ENCODE assay signal across 18 cellular contexts in the genomic region with DNA sequence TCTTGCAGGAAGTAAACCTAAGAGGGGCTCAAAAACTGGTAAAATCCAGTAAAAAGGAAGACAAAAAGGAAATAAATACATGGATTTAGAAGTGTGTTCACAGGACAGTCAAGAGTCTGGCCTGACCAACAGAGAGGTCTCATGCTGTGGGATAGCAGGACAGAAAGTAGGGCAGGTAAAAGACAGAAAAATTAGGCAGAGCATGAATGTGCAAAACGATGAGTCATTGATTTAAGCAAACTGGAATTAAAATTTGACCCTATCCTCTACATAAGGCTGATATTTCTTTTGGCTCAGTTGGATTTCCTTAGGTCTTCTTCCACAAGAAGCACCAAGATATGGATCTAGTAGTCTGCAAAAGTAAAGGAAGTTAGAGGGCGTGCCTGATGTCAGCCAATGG. TPM values are rescaled to one million over a fixed set of nuclear protein-coding genes. Genes with fewer than 3 reads are reported as not detected.
DNase-seq lines count a peak whose midpoint lies in the region; ATAC-seq lines count a peak whose summit lies in the region.
"Had no signal": no experiment of that assay in that cellular context is flagged by ENCODE, and none has a peak within 500 bp of the region (broad histone marks: within the 10 kb centered on the region; RNA-seq: fewer than 3 reads in every experiment).

No MANE protein-coding gene starts in this region.

- peak overlapping the region; percentile 14 for H3K27ac ChIP-seq in KOPT-K1 (ENCODE audit: low read depth, low read length, poor library complexity, severe bottlenecking)
- H3K27ac ChIP-seq: Peyer's patch had no signal

- DNase-seq in activated T-cell treated with anti-CD3 and anti-CD28 coated beads, Interleukin-2, amount 50 U/mL, for 72 hours: no peak
- DNase-seq in activated T-cell treated with anti-CD3 and anti-CD28 coated beads for 4 hours: no peak
- no peak for DNase-seq in activated CD4-positive, alpha-beta memory T cell treated with anti-CD3 and anti-CD28 coated beads for 36 hours
- no peak for DNase-seq in activated naive CD8-positive, alpha-beta T cell treated with anti-CD3 and anti-CD28 coated beads, Interleukin-2, amount 50 U/mL, for 24 hours
- DNase-seq in DMS53 treated with DMSO at 0.1 percent for 48 hours (lab: John Stamatoyannopoulos, UW; ENCODE audit: unreplicated experiment): no peak
- DNase-seq: CD4-positive, alpha-beta T cell; DMS79 treated with DMSO at 0.1 percent for 48 hours; GDM1; Karpas-422; NCI-H1930; NCI-H2171; NCI-H774; Peyer's patch; Right ventricle myocardium superior had no signal

- H3K36me3 Mint-ChIP-seq in activated T-cell treated with anti-CD3 and anti-CD28 coated beads, Interleukin-2, amount 50 U/mL, for 72 hours (ENCODE audit: insufficient read depth in 2 of 2): peaks cover 0 to 2% of the 10 kb centered on the region in 2 donors
- no peaks in the 10 kb centered on the region for H3K36me3 Mint-ChIP-seq in activated CD4-positive, alpha-beta memory T cell treated with anti-CD3 and anti-CD28 coated beads for 36 hours
- H3K36me3 Mint-ChIP-seq in activated naive CD8-positive, alpha-beta T cell treated with anti-CD3 and anti-CD28 coated beads, Interleukin-2, amount 50 U/mL, for 24 hours (ENCODE audit: low read depth): no peaks in the 10 kb centered on the region

- CTCF ChIA-PET in activated CD4-positive, alpha-beta memory T cell treated with anti-CD3 and anti-CD28 coated beads for 36 hours (lab: Charles Lee): interaction anchor here (1.4 kb wide), 1 partner anchor 23 kb away, joined by 11 read pairs; no protein-coding TSS in a partner anchor

- intact Hi-C loops in activated CD4-positive, alpha-beta memory T cell treated with anti-CD3 and anti-CD28 coated beads for 36 hours (cut with micrococcal nuclease): no loop called here

- no peaks in the 10 kb centered on the region for H3K9me3 ChIP-seq in KOPT-K1 (ENCODE audit: insufficient read depth, low read length, poor library complexity, severe bottlenecking)
- H3K9me3 ChIP-seq: Peyer's patch had no signal

- ATAC-seq in activated T-cell treated with anti-CD3 and anti-CD28 coated beads, Interleukin-2, amount 50 U/mL, for 72 hours (replicated peaks in 1 of 2): no peak
- no peak for ATAC-seq in activated naive CD8-positive, alpha-beta T cell treated with anti-CD3 and anti-CD28 coated beads, Interleukin-2, amount 50 U/mL, for 24 hours
- no peak for ATAC-seq in HG02852 (IDR thresholded peaks at IDR 0.05; ENCODE audit: unreplicated experiment)
- no peak for ATAC-seq in GM19463 (IDR thresholded peaks at IDR 0.05; ENCODE audit: unreplicated experiment)

- peak overlapping the region; percentile 90 for H3K27ac Mint-ChIP-seq in activated T-cell treated with anti-CD3 and anti-CD28 coated beads, Interleukin-2, amount 50 U/mL, for 72 hours
- peak overlapping the region; percentile 78 for H3K27ac Mint-ChIP-seq in activated CD4-positive, alpha-beta memory T cell treated with anti-CD3 and anti-CD28 coated beads for 36 hours
- peak overlapping the region; percentile 78 for H3K27ac Mint-ChIP-seq in activated naive CD8-positive, alpha-beta T cell treated with anti-CD3 and anti-CD28 coated beads, Interleukin-2, amount 50 U/mL, for 24 hours
- H3K27ac Mint-ChIP-seq: B cell; CD4-positive, alpha-beta T cell had no signal

- H3K4me1 Mint-ChIP-seq in activated T-cell treated with anti-CD3 and anti-CD28 coated beads, Interleukin-2, amount 50 U/mL, for 72 hours (ENCODE audit: low read depth): peaks cover 85% of the 10 kb centered on the region
- H3K4me1 Mint-ChIP-seq in activated CD4-positive, alpha-beta memory T cell treated with anti-CD3 and anti-CD28 coated beads for 36 hours (ENCODE audit: low read depth): peaks cover 63% of the 10 kb centered on the region
- peaks cover 58% of the 10 kb centered on the region for H3K4me1 Mint-ChIP-seq in activated naive CD8-positive, alpha-beta T cell treated with anti-CD3 and anti-CD28 coated beads, Interleukin-2, amount 50 U/mL, for 24 hours

- peak overlapping the region; percentile 38 to 66 for H3K4me3 Mint-ChIP-seq in activated T-cell treated with anti-CD3 and anti-CD28 coated beads, Interleukin-2, amount 50 U/mL, for 72 hours
- H3K4me3 Mint-ChIP-seq in activated CD4-positive, alpha-beta memory T cell treated with anti-CD3 and anti-CD28 coated beads for 36 hours: no peak overlapping the region
- H3K4me3 Mint-ChIP-seq in activated naive CD8-positive, alpha-beta T cell treated with anti-CD3 and anti-CD28 coated beads, Interleukin-2, amount 50 U/mL, for 24 hours: peak overlapping the region; percentile 6
- H3K4me3 Mint-ChIP-seq: B cell; CD4-positive, alpha-beta T cell had no signal

- POLR2A ChIA-PET in activated CD4-positive, alpha-beta memory T cell treated with anti-CD3 and anti-CD28 coated beads for 36 hours (lab: Charles Lee): no interaction called here

- no peaks in the 10 kb centered on the region for H3K9me3 Mint-ChIP-seq in activated T-cell treated with anti-CD3 and anti-CD28 coated beads, Interleukin-2, amount 50 U/mL, for 72 hours
- H3K9me3 Mint-ChIP-seq in activated CD4-positive, alpha-beta memory T cell treated with anti-CD3 and anti-CD28 coated beads for 36 hours: no peaks in the 10 kb centered on the region
- H3K9me3 Mint-ChIP-seq in activated naive CD8-positive, alpha-beta T cell treated with anti-CD3 and anti-CD28 coated beads, Interleukin-2, amount 50 U/mL, for 24 hours: no peaks in the 10 kb centered on the region
- H3K9me3 Mint-ChIP-seq: CD4-positive, alpha-beta T cell had no signal

- no peaks in the 10 kb centered on the region for H3K27me3 Mint-ChIP-seq in activated T-cell treated with anti-CD3 and anti-CD28 coated beads, Interleukin-2, amount 50 U/mL, for 72 hours (ENCODE audit: low read depth)
- peaks cover 3% of the 10 kb centered on the region for H3K27me3 Mint-ChIP-seq in activated CD4-positive, alpha-beta memory T cell treated with anti-CD3 and anti-CD28 coated beads for 36 hours
- H3K27me3 Mint-ChIP-seq in activated naive CD8-positive, alpha-beta T cell treated with anti-CD3 and anti-CD28 coated beads, Interleukin-2, amount 50 U/mL, for 24 hours: no peaks in the 10 kb centered on the region
- H3K27me3 Mint-ChIP-seq: CD4-positive, alpha-beta T cell had no signal

- no peaks in the 10 kb centered on the region for H3K36me3 ChIP-seq in KOPT-K1 (ENCODE audit: insufficient read depth, low read length)
- H3K36me3 ChIP-seq: Peyer's patch had no signal

RNA-seq across cellular contexts. Expression of a gene that starts 19.7 kb away (rescaled TPM):
- 10 to 100 TPM; 89.6 to 91.4 TPM for total RNA-seq in activated T-cell treated with anti-CD3 and anti-CD28 coated beads, Interleukin-2, amount 50 U/mL, for 72 hours
- 10 to 100 TPM; 19.4 to 19.7 TPM for total RNA-seq in activated CD4-positive, alpha-beta memory T cell treated with anti-CD3 and anti-CD28 coated beads for 36 hours

Comparison
In these comparisons a context has a peak if more than half of its experiments do, and no peak if none do; other contexts are left out.
1. RNA of a gene that starts 19.7 kb away (total RNA-seq): 89.6 to 91.4 TPM in activated T-cell treated with anti-CD3 and anti-CD28 coated beads, Interleukin-2, amount 50 U/mL, for 72 hours; 19.4 to 19.7 TPM in activated CD4-positive, alpha-beta memory T cell treated with anti-CD3 and anti-CD28 coated beads for 36 hours; every median in the first group is over 4 times any median in the second.
2. Peak in every context shown above with its lines, with median percentiles within 50 percentile points of each other: H3K27ac Mint-ChIP-seq.